In the genomic region with DNA sequence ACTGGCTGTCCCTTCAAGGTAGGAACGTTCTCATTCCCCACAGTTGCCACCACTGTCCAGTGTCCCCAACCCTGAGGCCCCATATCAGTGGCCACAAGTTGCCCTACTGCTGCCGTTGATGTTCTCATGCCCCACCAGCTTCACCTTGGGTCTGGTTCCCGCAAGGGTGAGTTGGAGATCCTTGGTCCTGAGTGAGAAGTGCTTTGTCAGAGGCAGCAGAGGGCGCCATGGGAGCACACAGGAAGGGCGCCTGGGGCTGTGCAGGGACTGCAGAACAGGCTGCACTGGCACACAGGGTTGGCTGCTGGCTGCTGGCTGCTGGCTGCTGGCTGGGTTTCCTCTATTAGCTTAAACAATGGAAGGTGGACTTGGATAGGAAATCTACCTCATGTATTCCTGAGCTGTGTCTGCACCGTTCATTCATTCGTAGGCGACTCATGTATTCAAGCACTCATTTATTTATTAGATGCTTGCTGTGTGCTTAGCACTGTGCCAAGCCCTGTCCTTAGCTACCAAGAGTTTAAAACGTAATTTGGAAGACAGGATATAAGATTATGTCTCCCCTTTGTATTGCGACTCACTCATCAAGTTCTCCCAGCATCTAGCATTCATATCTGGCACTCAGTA, we compare ENCODE assay signal across 8 cellular contexts. TPM values are rescaled to one million over a fixed set of nuclear protein-coding genes. Genes with fewer than 3 reads are reported as not detected.
DNase-seq lines count a peak whose midpoint lies in the region; ATAC-seq and TF ChIP-seq lines count a peak whose summit lies in the region.

No MANE protein-coding gene starts in this region.

- no peak overlapping the region for H2AFZ ChIP-seq in OCI-LY1 (ENCODE audit: low read length)

- H3K9me2 ChIP-seq in OCI-LY1 (ENCODE audit: low read depth, low read length) = no peaks in the 10 kb centered on the region

- no peak for TF ChIP-seq EP300 in Ishikawa (IDR thresholded peaks at IDR 0.05; ENCODE audit: borderline replicate concordance)

- H3K36me3 ChIP-seq in OCI-LY1 (ENCODE audit: insufficient read depth, low read length) = no peaks in the 10 kb centered on the region

- no peak overlapping the region for H3K4me2 ChIP-seq in OCI-LY1 (ENCODE audit: low read length)

- no peak overlapping the region for H3K4me3 Mint-ChIP-seq in activated naive CD8-positive, alpha-beta T cell treated with anti-CD3 and anti-CD28 coated beads, Interleukin-2, amount 10 ng/mL, durations not matched to agents 7 days and 5 days

- peak; percentile 77 for TF ChIP-seq RAD21 in Ishikawa (IDR thresholded peaks at IDR 0.05; ENCODE audit: low read depth)

- H3K4me3 ChIP-seq in OCI-LY1 (ENCODE audit: low read depth, low read length, poor library complexity, severe bottlenecking) = no peak overlapping the region

- ATAC-seq in activated naive CD8-positive, alpha-beta T cell treated with anti-CD3 and anti-CD28 coated beads, Interleukin-2, amount 10 ng/mL, durations not matched to agents 7 days and 5 days (ENCODE audit: low read depth) = peak; percentile 84
- ATAC-seq in GM19328 (IDR thresholded peaks at IDR 0.05; ENCODE audit: unreplicated experiment) (no peak), GM21737 (IDR thresholded peaks at IDR 0.05; ENCODE audit: unreplicated experiment) (no peak)

- peaks cover 17% of the 10 kb centered on the region for H3K4me1 Mint-ChIP-seq in activated naive CD8-positive, alpha-beta T cell treated with anti-CD3 and anti-CD28 coated beads, Interleukin-2, amount 10 ng/mL, durations not matched to agents 7 days and 5 days

- H3F3A ChIP-seq in OCI-LY1 (ENCODE audit: insufficient read depth, low read length) = no peaks in the 10 kb centered on the region

- H3K9ac ChIP-seq in OCI-LY1 (ENCODE audit: low read length) = no peak overlapping the region

- no peaks in the 10 kb centered on the region for H3K9me3 Mint-ChIP-seq in activated naive CD8-positive, alpha-beta T cell treated with anti-CD3 and anti-CD28 coated beads, Interleukin-2, amount 10 ng/mL, durations not matched to agents 7 days and 5 days

- no peaks in the 10 kb centered on the region for H3K79me2 ChIP-seq in OCI-LY1 (ENCODE audit: insufficient read depth, low read length)

- no peak overlapping the region for H3K27ac Mint-ChIP-seq in activated naive CD8-positive, alpha-beta T cell treated with anti-CD3 and anti-CD28 coated beads, Interleukin-2, amount 10 ng/mL, durations not matched to agents 7 days and 5 days

- POLR2A ChIA-PET in activated naive CD8-positive, alpha-beta T cell treated with anti-CD3 and anti-CD28 coated beads, Interleukin-2, amount 10 ng/mL, durations not matched to agents 7 days and 5 days (lab: Charles Lee) = no interaction called here

- no peaks in the 10 kb centered on the region for H3K9me3 ChIP-seq in OCI-LY1 (ENCODE audit: low read length)

- H3K27me3 Mint-ChIP-seq in activated naive CD8-positive, alpha-beta T cell treated with anti-CD3 and anti-CD28 coated beads, Interleukin-2, amount 10 ng/mL, durations not matched to agents 7 days and 5 days = peaks cover 2% of the 10 kb centered on the region

- H3K4me1 ChIP-seq in OCI-LY1 (ENCODE audit: insufficient read depth, low read length, severe bottlenecking) = no peaks in the 10 kb centered on the region

- DNase-seq in G401 (ENCODE audit: low spot score) (peak; percentile 10), hepatic stellate cell (ENCODE audit: low spot score) (peak; percentile 40)
- DNase-seq in activated naive CD8-positive, alpha-beta T cell treated with anti-CD3 and anti-CD28 coated beads, Interleukin-2, amount 10 ng/mL, durations not matched to agents 7 days and 5 days = peak; percentile 60
- peak; percentile 15 to 26 (median 16) for DNase-seq in stimulated activated CD4-positive, alpha-beta T cell treated with anti-CD3 and anti-CD28 coated beads, TNF-alpha, amount 100 ng/mL, for 48 hours (ENCODE audit: low read depth in 3 of 3)

- no peak overlapping the region for H3K27ac ChIP-seq in OCI-LY1 (ENCODE audit: low read depth, low read length, poor library complexity, severe bottlenecking)

- no peaks in the 10 kb centered on the region for H4K20me1 ChIP-seq in OCI-LY1 (ENCODE audit: insufficient read depth, low read length)

- in situ Hi-C loops in G401 (cut with HindIII; ENCODE audit: low sequenced_read_pairs) = loop anchor here (10.0 to 25.0 kb wide), 2 partner anchors 109 to 232 kb away; partner anchors contain the start of gene S100A7

- no peaks in the 10 kb centered on the region for H3K27me3 ChIP-seq in OCI-LY1 (ENCODE audit: insufficient read depth, low read length)

- peak; percentile 66 for TF ChIP-seq CTCF in OCI-LY1 (IDR thresholded peaks at IDR 0.05; ENCODE audit: low read length)

- no peaks in the 10 kb centered on the region for H3K36me3 Mint-ChIP-seq in activated naive CD8-positive, alpha-beta T cell treated with anti-CD3 and anti-CD28 coated beads, Interleukin-2, amount 10 ng/mL, durations not matched to agents 7 days and 5 days

TF ChIP-seq in Ishikawa, 13 proteins besides CTCF, POLR2A, EP300 and RAD21:
- no peak for TF ChIP-seq EGR1 (IDR thresholded peaks at IDR 0.05)
- no peak for TF ChIP-seq ZBTB7A (IDR thresholded peaks at IDR 0.05; ENCODE audit: low read depth)
- no peak for TF ChIP-seq CEBPB (IDR thresholded peaks at IDR 0.05)
- TF ChIP-seq TEAD4 (IDR thresholded peaks at IDR 0.05) = no peak
- TF ChIP-seq YY1 (IDR thresholded peaks at IDR 0.05; ENCODE audit: low read depth) = no peak
- TF ChIP-seq CREB1 (IDR thresholded peaks at IDR 0.05; ENCODE audit: low read depth) = no peak
- TF ChIP-seq FOXM1 (IDR thresholded peaks at IDR 0.05; ENCODE audit: borderline replicate concordance, low read depth) = no peak
- TF ChIP-seq TCF12 (IDR thresholded peaks at IDR 0.05; ENCODE audit: low read depth) = no peak
- no peak for TF ChIP-seq REST (IDR thresholded peaks at IDR 0.05; ENCODE audit: low read depth)
- TF ChIP-seq, protein P1, sequence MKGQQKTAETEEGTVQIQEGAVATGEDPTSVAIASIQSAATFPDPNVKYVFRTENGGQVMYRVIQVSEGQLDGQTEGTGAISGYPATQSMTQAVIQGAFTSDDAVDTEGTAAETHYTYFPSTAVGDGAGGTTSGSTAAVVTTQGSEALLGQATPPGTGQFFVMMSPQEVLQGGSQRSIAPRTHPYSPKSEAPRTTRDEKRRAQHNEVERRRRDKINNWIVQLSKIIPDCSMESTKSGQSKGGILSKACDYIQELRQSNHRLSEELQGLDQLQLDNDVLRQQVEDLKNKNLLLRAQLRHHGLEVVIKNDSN (IDR thresholded peaks at IDR 0.05) = no peak
- TF ChIP-seq, protein P2, sequence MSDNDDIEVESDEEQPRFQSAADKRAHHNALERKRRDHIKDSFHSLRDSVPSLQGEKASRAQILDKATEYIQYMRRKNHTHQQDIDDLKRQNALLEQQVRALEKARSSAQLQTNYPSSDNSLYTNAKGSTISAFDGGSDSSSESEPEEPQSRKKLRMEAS (IDR thresholded peaks at IDR 0.05) = no peak
- TF ChIP-seq NFIC (IDR thresholded peaks at IDR 0.05) = no peak
- no peak for TF ChIP-seq TAF1 (IDR thresholded peaks at IDR 0.05; ENCODE audit: low read depth)

RNA-seq across cellular contexts. Expression of gene S100A9, which starts 2.1 kb away (rescaled TPM):
- total RNA-seq in G401 (2014; rRNA removed; shearing (Covaris generic)) = 1.1 and 14.0 TPM in 2 replicates
- 1 to 10 TPM; 4.5 to 4.8 TPM for total RNA-seq in activated naive CD8-positive, alpha-beta T cell treated with anti-CD3 and anti-CD28 coated beads, Interleukin-2, amount 10 ng/mL, durations not matched to agents 7 days and 5 days

RNA-seq across cellular contexts. Expression of gene PGLYRP4, which starts 6.9 kb away (rescaled TPM):
- total RNA-seq in G401 (2014; rRNA removed; shearing (Covaris generic)) = not detected in 2 replicates
- not detected for total RNA-seq in activated naive CD8-positive, alpha-beta T cell treated with anti-CD3 and anti-CD28 coated beads, Interleukin-2, amount 10 ng/mL, durations not matched to agents 7 days and 5 days

RNA-seq across cellular contexts. Expression of gene S100A12, which starts 19.9 kb away (rescaled TPM):
- total RNA-seq in G401 (2014; rRNA removed; shearing (Covaris generic)) = not detected in 2 replicates
- not detected for total RNA-seq in activated naive CD8-positive, alpha-beta T cell treated with anti-CD3 and anti-CD28 coated beads, Interleukin-2, amount 10 ng/mL, durations not matched to agents 7 days and 5 days

RNA-seq across cellular contexts. Expression of gene S100A8, which starts 35.3 kb away (rescaled TPM):
- total RNA-seq in G401 (2014; rRNA removed; shearing (Covaris generic)) = not detected in 2 replicates
- total RNA-seq in activated naive CD8-positive, alpha-beta T cell treated with anti-CD3 and anti-CD28 coated beads, Interleukin-2, amount 10 ng/mL, durations not matched to agents 7 days and 5 days = 1 to 10 TPM in 1 of 2 experiments, under 1 TPM in 1; 0.94 to 1.2 TPM

RNA-seq across cellular contexts. Expression of gene PGLYRP3, which starts 42.8 kb away (rescaled TPM):
- not detected in 2 replicates for total RNA-seq in G401 (2014; rRNA removed; shearing (Covaris generic))
- not detected for total RNA-seq in activated naive CD8-positive, alpha-beta T cell treated with anti-CD3 and anti-CD28 coated beads, Interleukin-2, amount 10 ng/mL, durations not matched to agents 7 days and 5 days

Comparison
In these comparisons a context has a peak if more than half of its experiments do, and no peak if none do; other contexts are left out.
1. DNase-seq: peak in every context shown above with its lines; median percentile 60 in activated naive CD8-positive, alpha-beta T cell treated with anti-CD3 and anti-CD28 coated beads, Interleukin-2, amount 10 ng/mL, durations not matched to agents 7 days and 5 days; 40 in hepatic stellate cell; 16 in stimulated activated CD4-positive, alpha-beta T cell treated with anti-CD3 and anti-CD28 coated beads, TNF-alpha, amount 100 ng/mL, for 48 hours; 10 in G401.